8 cellular contexts compared by ENCODE assay signal in the genomic region with DNA sequence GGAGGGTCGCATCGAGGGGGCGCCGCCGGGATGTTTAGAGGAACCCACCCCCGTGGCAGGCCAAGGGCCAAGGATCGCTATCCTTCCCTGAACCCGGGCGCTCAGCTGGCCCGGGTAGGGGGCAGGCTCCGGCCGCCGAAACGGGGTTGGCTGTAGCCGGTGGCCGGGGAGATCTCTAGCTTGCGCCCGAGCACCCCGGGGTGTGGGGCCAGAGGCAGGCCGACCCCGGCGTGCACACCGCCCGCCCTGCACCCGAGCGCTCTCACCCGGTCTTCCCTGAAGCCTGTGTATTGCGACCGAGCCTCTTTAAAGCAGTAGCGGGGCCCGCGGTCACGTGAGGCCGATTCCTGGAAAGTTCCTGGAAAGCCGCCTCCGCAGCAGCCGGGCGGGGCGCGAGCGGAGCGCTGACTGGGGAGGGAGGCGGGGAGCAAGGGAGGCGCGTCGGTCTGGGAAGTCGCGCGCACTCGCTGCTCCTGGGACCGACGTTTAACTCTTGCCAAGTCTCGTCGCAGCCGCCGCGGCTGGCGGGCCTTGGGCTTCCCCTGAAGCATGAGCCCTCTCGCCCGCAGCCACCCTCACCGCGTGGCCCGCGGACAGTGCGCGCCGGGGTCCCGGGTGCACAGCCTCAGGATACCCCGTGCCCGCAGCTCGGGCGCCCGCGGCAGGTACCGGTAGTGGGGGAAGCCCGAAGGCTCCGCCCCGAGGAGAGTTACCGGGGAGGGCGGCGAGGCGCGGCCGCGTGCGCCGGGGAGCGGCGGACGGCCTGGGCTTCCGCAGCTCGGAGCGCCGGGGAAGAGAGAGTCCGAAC. TPM values are rescaled to one million over a fixed set of nuclear protein-coding genes. Genes with fewer than 3 reads are reported as not detected.
DNase-seq lines count a peak whose midpoint lies in the region; ATAC-seq and TF ChIP-seq lines count a peak whose summit lies in the region.

No MANE protein-coding gene starts in this region.

- H3K18ac ChIP-seq in IMR-90 (ENCODE audit: low read depth, low read length): no peak overlapping the region; the same call in 1 of the 2 replicates

- peaks cover 33% of the 10 kb centered on the region for H3K36me3 Mint-ChIP-seq in nephron progenitor cell (ENCODE audit: low read depth)
- peaks cover 18% of the 10 kb centered on the region for H3K36me3 Mint-ChIP-seq in stimulated activated naive CD8-positive, alpha-beta T cell treated with anti-CD3 and anti-CD28 coated beads, Interleukin-15, Interleukin-2, amounts not matched to agents 100 ng/mL and 50 ng/mL, for 24 hours (ENCODE audit: low read depth)

- H4K8ac ChIP-seq in IMR-90 (ENCODE audit: low read depth in 2 of 2, low read length in 2 of 2): peak overlapping the region in 1 of 2 experiments; percentile 76; a peak in 1 of 4 replicates

- peak overlapping the region; percentile 77 for H3K4ac ChIP-seq in IMR-90 (ENCODE audit: low read depth, low read length)

- TF ChIP-seq CTCF in IMR-90 (conservative IDR thresholded peaks at IDR 0.05; ENCODE audit: low read depth, low read length): no peak
- TF ChIP-seq CTCF in nephron progenitor cell (IDR thresholded peaks at IDR 0.05): no peak

- no peak overlapping the region for H2BK15ac ChIP-seq in IMR-90 (ENCODE audit: low read depth, low read length)

- peak overlapping the region; percentile 73 for H3K27ac ChIP-seq in IMR-90 (ENCODE audit: insufficient read depth, low read length)

- H3K4me1 Mint-ChIP-seq in nephron progenitor cell: peaks cover 44% of the 10 kb centered on the region
- peaks cover 36% of the 10 kb centered on the region for H3K4me1 Mint-ChIP-seq in stimulated activated naive CD8-positive, alpha-beta T cell treated with anti-CD3 and anti-CD28 coated beads, Interleukin-15, Interleukin-2, amounts not matched to agents 100 ng/mL and 50 ng/mL, for 24 hours (ENCODE audit: low read depth)

- ATAC-seq in GM21528 (IDR thresholded peaks at IDR 0.05; ENCODE audit: low FRiP score, unreplicated experiment): peak; percentile 51
- peak; percentile 75 for ATAC-seq in IMR-90 (ENCODE audit: low read depth)

- H4K5ac ChIP-seq in IMR-90 (ENCODE audit: low read depth, low read length): no peak overlapping the region

- peak; percentile 40; the same call in 1 of the 2 replicates for TF ChIP-seq POLR2A in IMR-90 (IDR thresholded peaks at IDR 0.05; ENCODE audit: low read depth, low read length)

- H3K4me2 ChIP-seq in IMR-90 (ENCODE audit: low read depth, low read length): peak overlapping the region; percentile 88

- dilution Hi-C loops in IMR-90 (cut with HindIII; ENCODE audit: low sequenced_read_pairs, unreplicated experiment): no loop called here

- peak overlapping the region; percentile 83 for H3K27ac Mint-ChIP-seq in nephron progenitor cell
- peak overlapping the region; percentile 65 for H3K27ac Mint-ChIP-seq in stimulated activated naive CD8-positive, alpha-beta T cell treated with anti-CD3 and anti-CD28 coated beads, Interleukin-15, Interleukin-2, amounts not matched to agents 100 ng/mL and 50 ng/mL, for 24 hours

- peak overlapping the region; percentile 36; the same call in 1 of the 2 replicates for H3K23ac ChIP-seq in IMR-90 (ENCODE audit: low read depth, low read length)

- no peaks in the 10 kb centered on the region for H3K9me3 Mint-ChIP-seq in nephron progenitor cell
- H3K9me3 Mint-ChIP-seq in stimulated activated naive CD8-positive, alpha-beta T cell treated with anti-CD3 and anti-CD28 coated beads, Interleukin-15, Interleukin-2, amounts not matched to agents 100 ng/mL and 50 ng/mL, for 24 hours: no peaks in the 10 kb centered on the region

- peak overlapping the region; percentile 88 for H2AFZ ChIP-seq in IMR-90 (replicated peaks; ENCODE audit: low read length, poor library complexity)

- no peak; the same call in 1 of the 2 replicates for TF ChIP-seq RAD21 in IMR-90 (IDR thresholded peaks at IDR 0.05; ENCODE audit: low read length)

- in situ Hi-C loops in IMR-90 (cut with MboI; ENCODE audit: low sequenced_read_pairs): loop anchor here (10.0 kb wide), 1 partner anchor 414 kb away; no protein-coding TSS in a partner anchor

- peak overlapping the region; percentile 91 for H2AK9ac ChIP-seq in IMR-90 (replicated peaks; ENCODE audit: low read depth, low read length, poor library complexity)

- H3K14ac ChIP-seq in IMR-90 (replicated peaks; ENCODE audit: low read depth, low read length): peak overlapping the region; percentile 82

- peak overlapping the region; percentile 70 for H3K9ac ChIP-seq in IMR-90 (ENCODE audit: low read depth, low read length)

- H2BK20ac ChIP-seq in IMR-90 (ENCODE audit: low read depth, low read length): no peak overlapping the region

- peak overlapping the region; percentile 76 for H3K4me3 ChIP-seq in IMR-90 (ENCODE audit: insufficient read depth, low read depth, low read length)

- H4K20me1 ChIP-seq in IMR-90 (ENCODE audit: insufficient read depth, low read length): peaks cover 4% of the 10 kb centered on the region; the same call in 1 of the 2 replicates

- H2BK120ac ChIP-seq in IMR-90 (ENCODE audit: low read depth, low read length): peak overlapping the region; percentile 70

- H3K27me3 Mint-ChIP-seq in nephron progenitor cell (ENCODE audit: low read depth, poor library complexity): peaks cover 35% of the 10 kb centered on the region
- H3K27me3 Mint-ChIP-seq in stimulated activated naive CD8-positive, alpha-beta T cell treated with anti-CD3 and anti-CD28 coated beads, Interleukin-15, Interleukin-2, amounts not matched to agents 100 ng/mL and 50 ng/mL, for 24 hours: peaks cover 33% of the 10 kb centered on the region

- DNase-seq in DMS53 (lab: John Stamatoyannopoulos, UW): peak; percentile 98
- peak; percentile 92 for DNase-seq in IMR-90
- DNase-seq in RPMI8226: peak; percentile 79
- peak; percentile 96 for DNase-seq in activated effector memory CD4-positive, alpha-beta T cell treated with anti-CD3 and anti-CD28 coated beads, Interleukin-2, amount 50 U/mL, for 16 hours
- DNase-seq in fibroblast of the conjunctiva (ENCODE audit: low read depth): peak; percentile 90
- DNase-seq in nephron progenitor cell: peak; percentile 89

- H3K4me1 ChIP-seq in IMR-90 (ENCODE audit: control insufficient read depth, insufficient read depth, low read length): no peaks in the 10 kb centered on the region

- 0 out of 2 replicates have a peak, but pooled peaks cover 7% of the 10 kb centered on the region for H3K9me1 ChIP-seq in IMR-90 (ENCODE audit: insufficient read depth, low read length)

- POLR2A ChIA-PET in IMR-90 (lab: Charles Lee; ENCODE audit: unreplicated experiment): interaction anchor here (0.6 kb wide), 1 partner anchor 137 kb away, joined by 4 read pairs; no protein-coding TSS in a partner anchor

- 0 out of 2 replicates have a peak overlapping the region, but pooled peaks have one; percentile 34 for H3K56ac ChIP-seq in IMR-90 (ENCODE audit: extremely low read depth, insufficient read depth, low read length)

- 1% methylated on average over 33 of the region's 95 CpGs; no CpG with 5 or more reads in 1 of the 2 experiments for WGBS in IMR-90 (ENCODE audit: extremely low coverage in 2 of 2, insufficient read length in 1 of 2), 2 experiments

- intact Hi-C loops in IMR-90 (cut with micrococcal nuclease): loop anchor here (1.0 to 10.0 kb wide), 3 partner anchors 107 to 324 kb away; a partner anchor contains a TSS

- H3K4me3 Mint-ChIP-seq in nephron progenitor cell: peak overlapping the region; percentile 90
- peak overlapping the region; percentile 86 for H3K4me3 Mint-ChIP-seq in stimulated activated naive CD8-positive, alpha-beta T cell treated with anti-CD3 and anti-CD28 coated beads, Interleukin-15, Interleukin-2, amounts not matched to agents 100 ng/mL and 50 ng/mL, for 24 hours

- peak overlapping the region; percentile 62; the same call in 1 of the 2 replicates for H4K91ac ChIP-seq in IMR-90 (ENCODE audit: insufficient read depth, low read depth, low read length)

- H3K9me3 ChIP-seq in IMR-90 (ENCODE audit: control insufficient read depth, insufficient read depth, low read length): no peaks in the 10 kb centered on the region

- peaks cover 5% of the 10 kb centered on the region; the same call in 1 of the 2 replicates for H3K36me3 ChIP-seq in IMR-90 (ENCODE audit: control insufficient read depth, insufficient read depth, low read length)

- H3K27me3 ChIP-seq in IMR-90 (ENCODE audit: control insufficient read depth, insufficient read depth, low read length): no peaks in the 10 kb centered on the region

- peak overlapping the region; percentile 61 for H2BK5ac ChIP-seq in IMR-90 (ENCODE audit: low read depth, low read length, poor library complexity, severe bottlenecking)

- peak overlapping the region; percentile 36 for H2AK5ac ChIP-seq in IMR-90 (ENCODE audit: low read depth, low read length)

- peaks cover 20 to 48% of the 10 kb centered on the region in 2 experiments; a peak in 3 of 4 replicates for H3K79me1 ChIP-seq in IMR-90 (ENCODE audit: low read depth in 1 of 2, low read length in 2 of 2)

- no TSS peak for BruUV-seq in IMR-90 (replicated peaks; lab: Mats Ljungman, UMichigan)

- CTCF ChIA-PET in IMR-90 (lab: Yijun Ruan, JAX): interaction anchor here (0.8 to 3.4 kb wide), 2 partner anchors 130 to 530 kb away, joined by 3 to 41 read pairs; no protein-coding TSS in a partner anchor

TF ChIP-seq in IMR-90, 13 proteins besides CTCF, POLR2A, EP300 and RAD21:
- TF ChIP-seq SMC3 (IDR thresholded peaks at IDR 0.05; ENCODE audit: low read depth, low read length) (peak; percentile 9; the same call in 1 of the 2 replicates), BHLHE40 (IDR thresholded peaks at IDR 0.05; ENCODE audit: low read depth, low read length) (peak; percentile 96), FOS (IDR thresholded peaks at IDR 0.05; ENCODE audit: low read depth, low read length) (no peak), MAZ (IDR thresholded peaks at IDR 0.05; ENCODE audit: borderline replicate concordance, low read depth, low read length) (peak; percentile 97), RFX5 (IDR thresholded peaks at IDR 0.05; ENCODE audit: low read depth, low read length) (no peak), MXI1 (IDR thresholded peaks at IDR 0.05; ENCODE audit: borderline replicate concordance, low read depth, low read length) (peak; percentile 32; the same call in 1 of the 2 replicates)
- TF ChIP-seq, protein P1, sequence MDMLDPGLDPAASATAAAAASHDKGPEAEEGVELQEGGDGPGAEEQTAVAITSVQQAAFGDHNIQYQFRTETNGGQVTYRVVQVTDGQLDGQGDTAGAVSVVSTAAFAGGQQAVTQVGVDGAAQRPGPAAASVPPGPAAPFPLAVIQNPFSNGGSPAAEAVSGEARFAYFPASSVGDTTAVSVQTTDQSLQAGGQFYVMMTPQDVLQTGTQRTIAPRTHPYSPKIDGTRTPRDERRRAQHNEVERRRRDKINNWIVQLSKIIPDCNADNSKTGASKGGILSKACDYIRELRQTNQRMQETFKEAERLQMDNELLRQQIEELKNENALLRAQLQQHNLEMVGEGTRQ (IDR thresholded peaks at IDR 0.05; ENCODE audit: low read depth, low read length): peak; percentile 97
TF ChIP-seq in IMR-90: peak in this region for 5.

RNA-seq across cellular contexts. Expression of a gene that starts 1.7 kb away (rescaled TPM):
- 12.0 and 19.4 TPM in 2 replicates for total RNA-seq in IMR-90 (2012; rRNA removed)
- 12.4 and 13.5 TPM in 2 replicates for polyA plus RNA-seq in IMR-90 (2012; rRNA removed)
- 8.8 and 13.5 TPM in 2 replicates for polyA plus RNA-seq in IMR-90 (2012; cell fraction: cytosol; rRNA removed)
- 17.3 and 33.3 TPM in 2 replicates for polyA plus RNA-seq in IMR-90 (2012; cell fraction: nucleus; rRNA removed; ENCODE audit: low replicate concordance)

Comparison
In these comparisons a context has a peak if more than half of its experiments do, and no peak if none do; other contexts are left out.
1. Peak in every context shown above with its lines: DNase-seq, ATAC-seq, H3K4me3 ChIP-seq and H3K27ac ChIP-seq.